Comparison of ENCODE assay signal across 10 cellular contexts in genomic region chr6:14799928-14800327, GRCh38.
DNase-seq lines count a peak whose midpoint lies in the region; ATAC-seq and TF ChIP-seq lines count a peak whose summit lies in the region.
"Had no signal": no experiment of that assay in that cellular context is flagged by ENCODE, and none has a peak within 500 bp of the region (broad histone marks: within the 10 kb centered on the region; RNA-seq: fewer than 3 reads in every experiment).

No MANE protein-coding gene starts in this region.

- DNase-seq in NCI-H187 treated with DMSO at 0.1 percent for 48 hours (lab: John Stamatoyannopoulos, UW): peak; percentile 49
- DNase-seq in NCI-H187 (lab: John Stamatoyannopoulos, UW): no peak
- peak; percentile 26 for DNase-seq in NCI-H748 treated with DMSO at 0.1 percent for 48 hours (lab: John Stamatoyannopoulos, UW)
- peak; percentile 55 to 84 (median 68) for DNase-seq in adrenal gland
- peak; percentile 55 to 86 (median 80) for DNase-seq in right cardiac atrium
- peak; percentile 30 to 32 for DNase-seq in stimulated activated CD4-positive, alpha-beta T cell treated with anti-CD3 and anti-CD28 coated beads, Interleukin-2, amount 100 ng/mL, for 24 hours
- no peak for DNase-seq in 8988T

- H3K9me3 ChIP-seq in adrenal gland (replicated peaks in 1 of 3) (no peaks in the 10 kb centered on the region), right cardiac atrium (ENCODE audit: control insufficient read depth, low read length) (no peaks in the 10 kb centered on the region)

- H3K4me3 ChIP-seq in adrenal gland (no peak overlapping the region), right cardiac atrium (ENCODE audit: low read length) (no peak overlapping the region)
- H3K4me3 ChIP-seq: skin epidermis had no signal

- H3K27ac ChIP-seq in adrenal gland: no peak overlapping the region
- no peak overlapping the region for H3K27ac ChIP-seq in right cardiac atrium (ENCODE audit: low read length)
- H3K27ac ChIP-seq: skin epidermis, VCaP had no signal

- ATAC-seq in HG02885 (IDR thresholded peaks at IDR 0.05; ENCODE audit: poor library complexity, unreplicated experiment) (peak; percentile 63), right cardiac atrium (peak; percentile 89 to 90)

- no peak for TF ChIP-seq POLR2A in adrenal gland (IDR thresholded peaks at IDR 0.05)

- peak in 1 of 6 experiments; percentile 11 for TF ChIP-seq CTCF in adrenal gland (IDR thresholded peaks at IDR 0.05)

- intact Hi-C loops in adrenal gland (cut with DNase I): no loop called here
- intact Hi-C loops in right cardiac atrium (cut with DNase I): loop anchor here in 1 of 4 donors (5.0 kb wide), 1 partner anchor 442 kb away; no protein-coding TSS in a partner anchor

- H3K4me1 ChIP-seq in adrenal gland (replicated peaks in 1 of 2) (peaks cover 4 to 7% of the 10 kb centered on the region in 2 donors), right cardiac atrium (ENCODE audit: control insufficient read depth, insufficient read depth, low read length) (peaks cover 3% of the 10 kb centered on the region)

- no peaks in the 10 kb centered on the region for H3K27me3 ChIP-seq in adrenal gland
- H3K27me3 ChIP-seq in right cardiac atrium (ENCODE audit: control insufficient read depth, insufficient read depth): no peaks in the 10 kb centered on the region

- no peaks in the 10 kb centered on the region for H3K36me3 ChIP-seq in adrenal gland (replicated peaks in 1 of 2)

Comparison
In these comparisons a context has a peak if more than half of its experiments do, and no peak if none do; other contexts are left out.
1. DNase-seq: peak in NCI-H187 treated with DMSO at 0.1 percent for 48 hours (single experiment), NCI-H748 treated with DMSO at 0.1 percent for 48 hours (single experiment), adrenal gland (7 of 7), right cardiac atrium (3 of 3) and stimulated activated CD4-positive, alpha-beta T cell treated with anti-CD3 and anti-CD28 coated beads, Interleukin-2, amount 100 ng/mL, for 24 hours (2 of 2); none in NCI-H187 (0 of 2) and 8988T (single experiment).